33 cellular contexts compared by ENCODE assay signal in the genomic region with DNA sequence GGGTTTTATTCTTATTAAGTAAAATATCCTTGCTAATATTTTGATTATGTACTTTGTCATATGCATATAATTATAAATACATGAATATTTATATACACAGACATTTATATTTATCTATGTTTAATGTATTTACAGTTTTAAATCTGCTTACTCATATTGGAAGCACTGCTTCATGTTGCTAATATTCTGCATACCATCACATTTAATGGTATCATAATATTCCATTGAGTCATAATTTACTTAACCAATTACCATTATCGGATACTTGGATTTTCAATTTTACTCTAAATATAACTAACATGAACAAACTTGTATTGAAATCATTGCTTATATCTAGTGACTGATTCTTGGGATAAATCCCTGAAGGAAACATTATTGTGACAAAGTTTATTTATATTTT.
"Had no signal": no experiment of that assay in that cellular context is flagged by ENCODE, and none has a peak within 500 bp of the region (broad histone marks: within the 10 kb centered on the region; RNA-seq: fewer than 3 reads in every experiment).

No MANE protein-coding gene starts in this region.

- H3K27me3 Mint-ChIP-seq: activated CD4-positive, alpha-beta memory T cell treated with anti-CD3 and anti-CD28 coated beads, Interleukin-2, amount 10 ng/mL, durations not matched to agents 7 days and 5 days; activated CD4-positive, alpha-beta T cell treated with anti-CD3 and anti-CD28 coated beads, Interleukin-2, amount 10 ng/mL, durations not matched to agents 7 days and 5 days; activated T-cell treated with anti-CD3 and anti-CD28 coated beads, Interleukin-2, amount 50 U/mL, for 24 hours; activated T-helper 17 cell treated with anti-CD3 and anti-CD28 coated beads, Interleukin-2, amount 50 U/mL, for 72 hours; naive B cell; stimulated activated naive CD8-positive, alpha-beta T cell treated with anti-CD3 and anti-CD28 coated beads, Interleukin-15, amount 100 ng/mL, for 72 hours had no signal

- FAIRE-seq: keratinocyte had no signal

- H3K36me3 Mint-ChIP-seq: naive B cell; stimulated activated effector memory CD8-positive, alpha-beta T cell treated with anti-CD3 and anti-CD28 coated beads, Interleukin-12 subunit alpha, Interleukin-12 subunit beta, amount 100 ng/mL, for 72 hours had no signal

- ATAC-seq: activated T-helper 17 cell treated with anti-CD3 and anti-CD28 coated beads, Interleukin-2, amount 50 U/mL, for 72 hours; gastrocnemius medialis; left cardiac atrium; left ventricle myocardium superior; sciatic nerve; stimulated activated effector memory CD8-positive, alpha-beta T cell treated with anti-CD3 and anti-CD28 coated beads, Interleukin-12 subunit alpha, Interleukin-12 subunit beta, amount 100 ng/mL, for 72 hours; stimulated activated naive CD8-positive, alpha-beta T cell treated with anti-CD3 and anti-CD28 coated beads, Interleukin-15, amount 100 ng/mL, for 72 hours had no signal

- H3K4me3 ChIP-seq: cardiac muscle cell, coronary artery, dorsolateral prefrontal cortex, gastrocnemius medialis, ovary, prostate gland, thyroid gland, upper lobe of left lung, vagina had no signal

- H3K4me1 Mint-ChIP-seq: activated CD4-positive, alpha-beta memory T cell treated with anti-CD3 and anti-CD28 coated beads, Interleukin-2, amount 10 ng/mL, durations not matched to agents 7 days and 5 days; activated CD4-positive, alpha-beta T cell treated with anti-CD3 and anti-CD28 coated beads, Interleukin-2, amount 10 ng/mL, durations not matched to agents 7 days and 5 days; activated T-helper 17 cell treated with anti-CD3 and anti-CD28 coated beads, Interleukin-2, amount 50 U/mL, for 72 hours; naive B cell; stimulated activated effector memory CD8-positive, alpha-beta T cell treated with anti-CD3 and anti-CD28 coated beads, Interleukin-12 subunit alpha, Interleukin-12 subunit beta, amount 100 ng/mL, for 72 hours; stimulated activated naive CD8-positive, alpha-beta T cell treated with anti-CD3 and anti-CD28 coated beads, Interleukin-15, amount 100 ng/mL, for 72 hours had no signal

- H3K27ac ChIP-seq: cardiac muscle cell, coronary artery, gastrocnemius medialis, ovary, prostate gland, thyroid gland, upper lobe of left lung, vagina had no signal

- DNase-seq: activated CD4-positive, alpha-beta memory T cell treated with anti-CD3 and anti-CD28 coated beads, Interleukin-2, amount 10 ng/mL, durations not matched to agents 7 days and 5 days; activated CD4-positive, alpha-beta T cell treated with anti-CD3 and anti-CD28 coated beads, Interleukin-2, amount 10 ng/mL, durations not matched to agents 7 days and 5 days; activated CD4-positive, CD25-positive, alpha-beta regulatory T cell treated with anti-CD3 and anti-CD28 coated beads, Interleukin-2, amount 50 U/mL, for 72 hours; activated CD8-positive, alpha-beta memory T cell treated with anti-CD3 and anti-CD28 coated beads, Interleukin-2, amount 50 U/mL, for 48 hours; activated gamma-delta T cell treated with Interleukin-2 at 50 U/mL for 16 hours; activated naive CD4-positive, alpha-beta T cell treated with anti-CD3 and anti-CD28 coated beads, Interleukin-2, amount 50 U/mL, for 16 hours; activated T-cell treated with anti-CD3 and anti-CD28 coated beads, Interleukin-2, amount 50 U/mL, for 24 hours; amygdala; cerebellar nuclear complex; dorsolateral prefrontal cortex; effector memory CD4-positive, alpha-beta T cell; erythroblast; gastrocnemius medialis; glutamatergic neuron; left cardiac atrium; left ventricle myocardium superior; naive B cell; ovary; retina; small intestine; stimulated activated CD4-positive, alpha-beta T cell treated with anti-CD3 and anti-CD28 coated beads, Interleukin-4, amount 100 ng/mL, for 24 hours; stimulated activated naive CD8-positive, alpha-beta T cell treated with anti-CD3 and anti-CD28 coated beads, Interleukin-15, amount 100 ng/mL, for 72 hours; T-helper 9 cell; thyroid gland; upper lobe of left lung had no signal

- H3K9me3 ChIP-seq: gastrocnemius medialis, ovary, prostate gland, thyroid gland, upper lobe of left lung, vagina had no signal

- H3K4me1 ChIP-seq: prostate gland, thyroid gland, upper lobe of left lung, vagina had no signal

- H3K36me3 ChIP-seq: cardiac muscle cell, gastrocnemius medialis, ovary, prostate gland, thyroid gland, upper lobe of left lung, vagina had no signal

- H3K27me3 ChIP-seq: gastrocnemius medialis, ovary, thyroid gland, upper lobe of left lung, vagina had no signal

- H3K27ac Mint-ChIP-seq: activated CD4-positive, alpha-beta memory T cell treated with anti-CD3 and anti-CD28 coated beads, Interleukin-2, amount 10 ng/mL, durations not matched to agents 7 days and 5 days; activated CD4-positive, alpha-beta T cell treated with anti-CD3 and anti-CD28 coated beads, Interleukin-2, amount 10 ng/mL, durations not matched to agents 7 days and 5 days; activated T-cell treated with anti-CD3 and anti-CD28 coated beads, Interleukin-2, amount 50 U/mL, for 24 hours; activated T-helper 17 cell treated with anti-CD3 and anti-CD28 coated beads, Interleukin-2, amount 50 U/mL, for 72 hours; naive B cell; stimulated activated effector memory CD8-positive, alpha-beta T cell treated with anti-CD3 and anti-CD28 coated beads, Interleukin-12 subunit alpha, Interleukin-12 subunit beta, amount 100 ng/mL, for 72 hours; stimulated activated naive CD8-positive, alpha-beta T cell treated with anti-CD3 and anti-CD28 coated beads, Interleukin-15, amount 100 ng/mL, for 72 hours had no signal

- H3K4me3 Mint-ChIP-seq: activated CD4-positive, alpha-beta memory T cell treated with anti-CD3 and anti-CD28 coated beads, Interleukin-2, amount 10 ng/mL, durations not matched to agents 7 days and 5 days; activated CD4-positive, alpha-beta T cell treated with anti-CD3 and anti-CD28 coated beads, Interleukin-2, amount 10 ng/mL, durations not matched to agents 7 days and 5 days; activated T-cell treated with anti-CD3 and anti-CD28 coated beads, Interleukin-2, amount 50 U/mL, for 24 hours; activated T-helper 17 cell treated with anti-CD3 and anti-CD28 coated beads, Interleukin-2, amount 50 U/mL, for 72 hours; naive B cell; stimulated activated effector memory CD8-positive, alpha-beta T cell treated with anti-CD3 and anti-CD28 coated beads, Interleukin-12 subunit alpha, Interleukin-12 subunit beta, amount 100 ng/mL, for 72 hours; stimulated activated naive CD8-positive, alpha-beta T cell treated with anti-CD3 and anti-CD28 coated beads, Interleukin-15, amount 100 ng/mL, for 72 hours had no signal
